Comparison of ENCODE assay signal across 2 cellular contexts in genomic region chr3:64824281-64824980, GRCh38.
TF ChIP-seq lines count a peak whose summit lies in the region.

No MANE protein-coding gene starts in this region.

TF ChIP-seq in liver, 16 proteins besides CTCF, POLR2A, EP300 and RAD21 (continued from another document):
- TF ChIP-seq REST (IDR thresholded peaks at IDR 0.05) (no peak), HNF4A (conservative IDR thresholded peaks at IDR 0.05) (no peak), FOXA2 (IDR thresholded peaks at IDR 0.05) (no peak), NR2F2 (IDR thresholded peaks at IDR 0.05) (no peak), YY1 (IDR thresholded peaks at IDR 0.05) (no peak), EGR1 (IDR thresholded peaks at IDR 0.05; ENCODE audit: low read depth in 2 of 2) (no peak), ATF3 (IDR thresholded peaks at IDR 0.05) (no peak), FOXA1 (IDR thresholded peaks at IDR 0.05) (no peak), GABPA (IDR thresholded peaks at IDR 0.05 in 1 of 2, conservative IDR thresholded peaks at IDR 0.05 in 1 of 2) (no peak)

TF ChIP-seq in HepG2, 621 proteins besides CTCF, POLR2A, EP300 and RAD21 (continued from another document):
- TF ChIP-seq BCLAF1 (IDR thresholded peaks at IDR 0.05) (no peak), ZBTB42 (CRISPR knock-in tag; IDR thresholded peaks at IDR 0.05) (no peak), BRD4 (CRISPR knock-in tag; IDR thresholded peaks at IDR 0.05) (no peak), ZSCAN22 (CRISPR knock-in tag; IDR thresholded peaks at IDR 0.05) (no peak), ZNF605 (CRISPR knock-in tag; IDR thresholded peaks at IDR 0.05) (no peak), KLF6 (CRISPR knock-in tag; IDR thresholded peaks at IDR 0.05) (no peak), FOXO1 (CRISPR knock-in tag; IDR thresholded peaks at IDR 0.05) (no peak), ZMAT5 (CRISPR knock-in tag; IDR thresholded peaks at IDR 0.05; ENCODE audit: borderline replicate concordance, low read depth) (no peak), ZFP36L2 (CRISPR knock-in tag; IDR thresholded peaks at IDR 0.05) (no peak), GATAD2A (CRISPR knock-in tag; IDR thresholded peaks at IDR 0.05) (no peak), SIX1 (CRISPR knock-in tag; IDR thresholded peaks at IDR 0.05; ENCODE audit: borderline replicate concordance) (no peak), GRHL1 (CRISPR knock-in tag; conservative IDR thresholded peaks at IDR 0.05) (no peak)
